In genomic region chr17:17676752-17677151, GRCh38 we compare ENCODE assay signal across 20 cellular contexts. TPM values are rescaled to one million over a fixed set of nuclear protein-coding genes. Genes with fewer than 3 reads are reported as not detected.
DNase-seq lines count a peak whose midpoint lies in the region; TF ChIP-seq lines count a peak whose summit lies in the region.
"Had no signal": no experiment of that assay in that cellular context is flagged by ENCODE, and none has a peak within 500 bp of the region (broad histone marks: within the 10 kb centered on the region; RNA-seq: fewer than 3 reads in every experiment).

No MANE protein-coding gene starts in this region.

- no peak overlapping the region for H4K8ac ChIP-seq in mesenchymal stem cell (ENCODE audit: low read length)

- peak overlapping the region; percentile 50 for H2BK15ac ChIP-seq in mesenchymal stem cell (ENCODE audit: low read depth, poor library complexity, severe bottlenecking)

- H3K23ac ChIP-seq in mesenchymal stem cell (ENCODE audit: low read length in 2 of 2): no peak overlapping the region

- peak overlapping the region in 5 of 8 donors; percentile 20 to 89 (median 45) for H3K4me3 Mint-ChIP-seq in CD4-positive, alpha-beta memory T cell
- H3K4me3 Mint-ChIP-seq: activated naive CD8-positive, alpha-beta T cell treated with anti-CD3 and anti-CD28 coated beads, Interleukin-2, amount 50 U/mL, for 24 hours had no signal

- H4K91ac ChIP-seq in mesenchymal stem cell (ENCODE audit: low read length): no peak overlapping the region

- no peak overlapping the region for H2BK5ac ChIP-seq in mesenchymal stem cell (ENCODE audit: low read depth, low read length, poor library complexity, severe bottlenecking)

- H3K27me3 Mint-ChIP-seq in CD4-positive, alpha-beta memory T cell: peaks cover 0 to 5% of the 10 kb centered on the region in 2 donors
- H3K27me3 Mint-ChIP-seq: activated naive CD8-positive, alpha-beta T cell treated with anti-CD3 and anti-CD28 coated beads, Interleukin-2, amount 50 U/mL, for 24 hours had no signal

- intact Hi-C loops in CD4-positive, alpha-beta memory T cell (cut with micrococcal nuclease): no loop called here
- intact Hi-C loops in PC-9 (cut with micrococcal nuclease; ENCODE audit: unreplicated experiment): no loop called here

- TSS peak; percentile 49 for BruUV-seq in PC-9 (replicated peaks; lab: Mats Ljungman, UMichigan)

- no peaks in the 10 kb centered on the region for H3K9me3 Mint-ChIP-seq in CD4-positive, alpha-beta memory T cell
- H3K9me3 Mint-ChIP-seq: activated naive CD8-positive, alpha-beta T cell treated with anti-CD3 and anti-CD28 coated beads, Interleukin-2, amount 50 U/mL, for 24 hours; nephron had no signal

- H3K4me1 Mint-ChIP-seq in CD4-positive, alpha-beta memory T cell: peaks cover 10 to 37% (median 22%) of the 10 kb centered on the region in 4 donors

- in situ Hi-C loops in KBM-7 (cut with MboI; ENCODE audit: low pct_unique_long_range_greater_than_20kb, low sequenced_read_pairs): no loop called here

- peaks cover 30% of the 10 kb centered on the region for H3F3A ChIP-seq in PC-9 (ENCODE audit: insufficient read depth, low read depth)

- no peaks in the 10 kb centered on the region for H4K20me1 ChIP-seq in BLaER1
- no peaks in the 10 kb centered on the region for H4K20me1 ChIP-seq in PC-9 (ENCODE audit: insufficient read depth)

- no peak overlapping the region for H3K4ac ChIP-seq in mesenchymal stem cell (ENCODE audit: low read depth in 1 of 2, low read length in 2 of 2)

- CTCF ChIA-PET in CD4-positive, alpha-beta memory T cell (lab: Charles Lee; ENCODE audit: partially characterized antibody): interaction anchor here (1.0 to 1.5 kb wide), 2 partner anchors 214 to 242 kb away, joined by 3 to 4 read pairs; no protein-coding TSS in a partner anchor
- CTCF ChIA-PET in PC-9 (lab: Charles Lee): no interaction called here

- H3K79me2 ChIP-seq in PC-9 (ENCODE audit: low read depth): peaks cover 2% of the 10 kb centered on the region

- POLR2A ChIA-PET in CD4-positive, alpha-beta memory T cell (lab: Charles Lee; ENCODE audit: partially characterized antibody): interaction anchor here (0.8 kb wide), 1 partner anchor 74 kb away, joined by 3 read pairs; no protein-coding TSS in a partner anchor
- POLR2A ChIA-PET in PC-9 (lab: Charles Lee; ENCODE audit: unreplicated experiment): interaction anchor here (0.6 kb wide), 1 partner anchor 1141 kb away, joined by 4 read pairs; no protein-coding TSS in a partner anchor

- H2BK12ac ChIP-seq in mesenchymal stem cell (ENCODE audit: low read length in 2 of 2): no peak overlapping the region

- no peaks in the 10 kb centered on the region for H3K36me3 Mint-ChIP-seq in CD4-positive, alpha-beta memory T cell

- 91% methylated on average over 6 of the region's 6 CpGs for WGBS in mesenchymal stem cell

- H3K27me3 ChIP-seq in BLaER1 (no peaks in the 10 kb centered on the region), PC-9 (ENCODE audit: insufficient read depth, low read depth) (no peaks in the 10 kb centered on the region), mesenchymal stem cell (ENCODE audit: control insufficient read depth in 1 of 2, insufficient read depth in 1 of 2, low read length in 2 of 2) (peaks cover 22 to 29% of the 10 kb centered on the region in 2 experiments)
- H3K27me3 ChIP-seq in CD4-positive, alpha-beta memory T cell (ENCODE audit: insufficient read depth, low read length): no peaks in the 10 kb centered on the region
- H3K27me3 ChIP-seq: brain microvascular endothelial cell, heart right ventricle had no signal

- H3K4me3 ChIP-seq in BLaER1: no peak overlapping the region
- H3K4me3 ChIP-seq in CD4-positive, alpha-beta memory T cell (ENCODE audit: low read length in 2 of 2): no peak overlapping the region
- peak overlapping the region; percentile 20; the same call in 1 of the 2 replicates for H3K4me3 ChIP-seq in PC-9
- H3K4me3 ChIP-seq in mesenchymal stem cell (ENCODE audit: insufficient read depth in 1 of 2, low read depth in 1 of 2, low read length in 2 of 2): no peak overlapping the region
- H3K4me3 ChIP-seq: heart right ventricle, lung, skin epidermis had no signal

- H3K9ac ChIP-seq in BLaER1 (no peak overlapping the region), mesenchymal stem cell (ENCODE audit: low read length) (no peak overlapping the region)

- H2AK5ac ChIP-seq in mesenchymal stem cell (ENCODE audit: low read length, severe bottlenecking): no peak overlapping the region

- H2AFZ ChIP-seq in PC-9: no peak overlapping the region
- no peak overlapping the region for H2AFZ ChIP-seq in mesenchymal stem cell (ENCODE audit: low read depth, low read length)

- no peaks in the 10 kb centered on the region for H3K9me2 ChIP-seq in PC-9 (ENCODE audit: insufficient read depth)

- peak overlapping the region in 3 of 7 donors; percentile 77 to 84 (median 80) for H3K27ac Mint-ChIP-seq in CD4-positive, alpha-beta memory T cell
- H3K27ac Mint-ChIP-seq: activated naive CD8-positive, alpha-beta T cell treated with anti-CD3 and anti-CD28 coated beads, Interleukin-2, amount 50 U/mL, for 24 hours had no signal

- no peaks in the 10 kb centered on the region for H3K79me1 ChIP-seq in mesenchymal stem cell (replicated peaks; ENCODE audit: low read length, poor library complexity, severe bottlenecking)

- DNase-seq in CD4-positive, alpha-beta memory T cell: no peak
- DNase-seq in PC-9: no peak
- DNase-seq in mesenchymal stem cell: no peak
- DNase-seq in iPS-NIHi7 (ENCODE audit: extremely low spot score): no peak
- no peak for DNase-seq in NCI-H1417 (lab: John Stamatoyannopoulos, UW)
- DNase-seq in KBM-7: no peak
- DNase-seq: activated CD4-positive, alpha-beta T cell treated with anti-CD3 and anti-CD28 coated beads, Interleukin-2, amount 50 U/mL, for 48 hours; activated naive CD8-positive, alpha-beta T cell treated with anti-CD3 and anti-CD28 coated beads, Interleukin-2, amount 50 U/mL, for 24 hours; brain microvascular endothelial cell; cortex of kidney; heart right ventricle; NCI-H1105; NCI-H524 treated with DMSO at 0.1 percent for 48 hours; Right ventricle myocardium superior; stimulated activated CD4-positive, alpha-beta T cell treated with anti-CD3 and anti-CD28 coated beads, Interleukin-4, amount 100 ng/mL, for 4 hours had no signal

- H2BK120ac ChIP-seq in mesenchymal stem cell (ENCODE audit: low read depth, low read length): no peak overlapping the region

- peak overlapping the region in 1 of 2 experiments; percentile 30 for H3K18ac ChIP-seq in mesenchymal stem cell (ENCODE audit: low read depth in 1 of 2, low read length in 2 of 2)

- H3K9me3 ChIP-seq in BLaER1: no peaks in the 10 kb centered on the region
- H3K9me3 ChIP-seq in CD4-positive, alpha-beta memory T cell (ENCODE audit: control insufficient read depth in 1 of 2, low read length in 2 of 2): no peaks in the 10 kb centered on the region
- no peaks in the 10 kb centered on the region for H3K9me3 ChIP-seq in PC-9 (ENCODE audit: insufficient read depth, low read depth)
- no peaks in the 10 kb centered on the region for H3K9me3 ChIP-seq in mesenchymal stem cell (ENCODE audit: control insufficient read depth, low read length)
- H3K9me3 ChIP-seq: heart right ventricle had no signal

- peaks cover 33% of the 10 kb centered on the region for H3K4me1 ChIP-seq in BLaER1
- peaks cover 21% of the 10 kb centered on the region for H3K4me1 ChIP-seq in CD4-positive, alpha-beta memory T cell (ENCODE audit: insufficient read depth, low read length)
- peaks cover 48% of the 10 kb centered on the region for H3K4me1 ChIP-seq in PC-9 (replicated peaks; ENCODE audit: insufficient read depth)
- peaks cover 13% of the 10 kb centered on the region for H3K4me1 ChIP-seq in mesenchymal stem cell (ENCODE audit: control insufficient read depth, insufficient read depth, low read depth, low read length)

- H3K14ac ChIP-seq in mesenchymal stem cell (ENCODE audit: low read length in 2 of 2): no peak overlapping the region

- no peak for TF ChIP-seq CTCF in PC-9 (conservative IDR thresholded peaks at IDR 0.05)

- H3K4me2 ChIP-seq in BLaER1: peak overlapping the region; percentile 47
- H3K4me2 ChIP-seq in PC-9: peak overlapping the region; percentile 64
- H3K4me2 ChIP-seq in mesenchymal stem cell (ENCODE audit: low read length, poor library complexity, severe bottlenecking): no peak overlapping the region

- H3K27ac ChIP-seq in BLaER1 (no peak overlapping the region), PC-9 (peak overlapping the region; percentile 82), mesenchymal stem cell (ENCODE audit: low read length, poor library complexity, severe bottlenecking) (no peak overlapping the region)
- no peak overlapping the region for H3K27ac ChIP-seq in CD4-positive, alpha-beta memory T cell (ENCODE audit: low read depth, low read length)
- H3K27ac ChIP-seq: brain microvascular endothelial cell, heart right ventricle, VCaP had no signal

- H3K36me3 ChIP-seq in BLaER1: no peaks in the 10 kb centered on the region
- H3K36me3 ChIP-seq in CD4-positive, alpha-beta memory T cell (ENCODE audit: insufficient read depth, low read length): no peaks in the 10 kb centered on the region
- H3K36me3 ChIP-seq in PC-9 (ENCODE audit: low read depth): no peaks in the 10 kb centered on the region
- H3K36me3 ChIP-seq in mesenchymal stem cell (ENCODE audit: control insufficient read depth in 1 of 2, insufficient read depth in 2 of 2, low read depth in 1 of 2, low read length in 2 of 2): no peaks in the 10 kb centered on the region
- H3K36me3 ChIP-seq: brain microvascular endothelial cell, heart right ventricle had no signal

RNA-seq across cellular contexts. Expression of gene RAI1, which starts 4.5 kb away (rescaled TPM):
- total RNA-seq in CD4-positive, alpha-beta memory T cell: 10 to 100 TPM; 15.4 to 19.5 TPM
- 1 to 10 TPM in 1 of 2 donors, under 1 TPM in 1; 0.35 to 4.0 TPM for polyA plus RNA-seq in CD4-positive, alpha-beta memory T cell
- 86.3 and 92.9 TPM in 2 replicates for total RNA-seq in PC-9 (2021)
- polyA plus RNA-seq in mesenchymal stem cell (2013, experiment 1 of 2): 24.1 TPM
- polyA plus RNA-seq in mesenchymal stem cell (2013, experiment 2 of 2): 22.8 TPM
